Comparison of ENCODE assay signal across 8 cellular contexts in genomic region chr1:77533660-77534295, GRCh38.
DNase-seq lines count a peak whose midpoint lies in the region; ATAC-seq and TF ChIP-seq lines count a peak whose summit lies in the region.

No MANE protein-coding gene starts in this region.

- no TSS peak for BruUV-seq in MCF 10A (replicated peaks; lab: Mats Ljungman, UMichigan)

- no peaks in the 10 kb centered on the region for H3K27me3 Mint-ChIP-seq in MCF 10A (ENCODE audit: insufficient read depth, unreplicated experiment)

- DNase-seq in AG08396 (ENCODE audit: low spot score) (peak; percentile 72), GM19240 (ENCODE audit: insufficient read length, low spot score) (peak; percentile 47), NCI-H128 (lab: John Stamatoyannopoulos, UW; ENCODE audit: unreplicated experiment) (peak; percentile 17), MCF 10A (ENCODE audit: unreplicated experiment) (peak; percentile 71), inferior parietal cortex (ENCODE audit: extremely low spot score) (peak; percentile 85)
- DNase-seq in stimulated activated CD4-positive, alpha-beta T cell treated with anti-CD3 and anti-CD28 coated beads, Interleukin-15, amount 100 ng/mL, for 24 hours = peak; percentile 66

- H3K27ac Mint-ChIP-seq in MCF 10A (ENCODE audit: low read depth, unreplicated experiment) = no peak overlapping the region

- intact Hi-C loops in MCF 10A (cut with micrococcal nuclease) = loop anchor here (1.0 to 10.0 kb wide), 5 partner anchors 149 to 1379 kb away; partner anchors contain the start of genes PIGK and ZZZ3

- H3K9me3 Mint-ChIP-seq in MCF 10A (ENCODE audit: unreplicated experiment) = no peaks in the 10 kb centered on the region

- H3K4me1 Mint-ChIP-seq in MCF 10A (ENCODE audit: insufficient read depth, unreplicated experiment) = peaks cover 14% of the 10 kb centered on the region

- POLR2A ChIA-PET in MCF 10A (lab: Yijun Ruan, JAX) = no interaction called here

- CTCF ChIA-PET in MCF 10A (lab: Yijun Ruan, JAX) = interaction anchor here (0.5 to 5.4 kb wide), 57 partner anchors 9 to 1727 kb away, joined by 3 to 35 read pairs (median 4); partner anchors contain the start of gene PIGK

- peak overlapping the region; percentile 96 for H3K27ac ChIP-seq in VCaP

- no peaks in the 10 kb centered on the region for H3K36me3 Mint-ChIP-seq in MCF 10A (ENCODE audit: insufficient read depth, unreplicated experiment)

- no peak for ATAC-seq in GM18858 (IDR thresholded peaks at IDR 0.05; ENCODE audit: unreplicated experiment)

- peak; percentile 89 for TF ChIP-seq CTCF in VCaP (conservative IDR thresholded peaks at IDR 0.05)
- peak; percentile 84 for TF ChIP-seq CTCF in MCF 10A (IDR thresholded peaks at IDR 0.05; ENCODE audit: unreplicated experiment)

- no peak overlapping the region for H3K4me3 Mint-ChIP-seq in MCF 10A (ENCODE audit: unreplicated experiment)

Comparison
In these comparisons a context has a peak if more than half of its experiments do, and no peak if none do; other contexts are left out.
1. DNase-seq: peak in every context shown above with its lines; median percentile 85 in inferior parietal cortex; 72 in AG08396; 71 in MCF 10A; 66 in stimulated activated CD4-positive, alpha-beta T cell treated with anti-CD3 and anti-CD28 coated beads, Interleukin-15, amount 100 ng/mL, for 24 hours; 47 in GM19240; 17 in NCI-H128.